ENCODE assay signal across 1 cellular context in genomic region chr9:125361837-125362531, GRCh38.
TF ChIP-seq lines count a peak whose summit lies in the region.

No MANE protein-coding gene starts in this region.

TF ChIP-seq in K562, 482 proteins besides CTCF, POLR2A, EP300 and RAD21 (continued from another document):
- TF ChIP-seq RREB1 (CRISPR knock-in tag; IDR thresholded peaks at IDR 0.05): no peak
- TF ChIP-seq ZNF324 (CRISPR knock-in tag; IDR thresholded peaks at IDR 0.05): no peak
- TF ChIP-seq BRD9 (IDR thresholded peaks at IDR 0.05; ENCODE audit: low read depth, partially characterized antibody): no peak
- TF ChIP-seq ETV6 (IDR thresholded peaks at IDR 0.05; ENCODE audit: borderline replicate concordance in 1 of 2, low read depth in 2 of 2, low read length in 1 of 2): peak; percentile 57 to 83; a peak in 3 of 4 replicates
- TF ChIP-seq ETV6 (CRISPR knock-in tag; IDR thresholded peaks at IDR 0.05; ENCODE audit: borderline replicate concordance): no peak
- TF ChIP-seq ZBTB17 (CRISPR knock-in tag; IDR thresholded peaks at IDR 0.05): no peak
- TF ChIP-seq ETV1 (tag; conservative IDR thresholded peaks at IDR 0.05; ENCODE audit: low read depth): 0 out of 2 replicates have a peak, but pooled peaks have one; percentile 22
- TF ChIP-seq MYC (IDR thresholded peaks at IDR 0.05; ENCODE audit: low read depth, low read length): peak; percentile 46
- TF ChIP-seq MYC (CRISPR knock-in tag; IDR thresholded peaks at IDR 0.05; ENCODE audit: borderline replicate concordance, low read depth): no peak
- TF ChIP-seq POLR2B (IDR thresholded peaks at IDR 0.05; ENCODE audit: low read depth, partially characterized antibody): peak; percentile 12
- 0 out of 2 replicates have a peak, but pooled peaks have one; percentile 14 for TF ChIP-seq LEF1 (IDR thresholded peaks at IDR 0.05)
- 0 out of 2 replicates have a peak, but pooled peaks have one; percentile 49 for TF ChIP-seq ZNF584 (CRISPR knock-in tag; IDR thresholded peaks at IDR 0.05; ENCODE audit: low read depth)
- TF ChIP-seq ZNF766 (CRISPR knock-in tag; conservative IDR thresholded peaks at IDR 0.05): peak; percentile 73
